21 cellular contexts compared by ENCODE assay signal in the genomic region with DNA sequence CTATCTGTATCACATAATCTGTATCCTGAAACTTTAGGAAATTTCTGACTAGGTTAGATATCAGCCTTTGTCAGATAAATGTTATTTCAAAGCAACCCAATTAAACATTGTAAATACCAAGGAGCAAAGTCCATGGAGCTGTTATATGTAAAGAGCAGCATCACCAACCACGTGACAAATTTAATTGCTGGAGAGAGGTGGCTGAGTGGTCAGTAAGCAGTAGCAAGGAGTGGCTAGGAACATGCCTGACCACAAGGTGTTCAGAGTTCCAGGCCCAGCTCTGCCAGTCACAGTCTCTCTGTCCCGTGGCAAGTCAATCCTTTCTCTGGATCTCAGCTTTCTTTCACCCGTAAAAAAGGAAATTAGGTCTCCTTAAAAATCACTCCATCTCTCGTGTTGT.
"Had no signal": no experiment of that assay in that cellular context is flagged by ENCODE, and none has a peak within 500 bp of the region (broad histone marks: within the 10 kb centered on the region; RNA-seq: fewer than 3 reads in every experiment).

No MANE protein-coding gene starts in this region.

- H3K4me3 ChIP-seq: dorsolateral prefrontal cortex, tibial artery, vagina had no signal

- H3K27ac Mint-ChIP-seq: activated CD4-positive, alpha-beta T cell treated with anti-CD3 and anti-CD28 coated beads, Interleukin-2, amount 10 ng/mL, durations not matched to agents 24 days and 14 days; endodermal cell; immature natural killer cell; natural killer cell; stimulated activated naive B cell treated with anti-CD40 and anti-IgM and Interleukin-4, amounts not matched to agents 10 μg/mL and 1 μg/mL and 100 μg/mL, for 72 hours had no signal

- H3K9me3 Mint-ChIP-seq: immature natural killer cell, natural killer cell had no signal

- H3K9me3 ChIP-seq: tibial artery, vagina had no signal

- H3K27me3 Mint-ChIP-seq: activated CD4-positive, alpha-beta T cell treated with anti-CD3 and anti-CD28 coated beads, Interleukin-2, amount 10 ng/mL, durations not matched to agents 24 days and 14 days; stimulated activated naive B cell treated with anti-CD40 and anti-IgM and Interleukin-4, amounts not matched to agents 10 μg/mL and 1 μg/mL and 100 μg/mL, for 72 hours had no signal

- H3K4me3 Mint-ChIP-seq: activated CD4-positive, alpha-beta T cell treated with anti-CD3 and anti-CD28 coated beads, Interleukin-2, amount 10 ng/mL, durations not matched to agents 24 days and 14 days; activated T-helper 1 cell treated with anti-CD3 and anti-CD28 coated beads, Interleukin-12 subunit alpha, Interleukin-12 subunit beta, Interleukin-2, Interleukin-4 antibody, amounts not matched to agents 30 ng/mL and 10 ng/mL and 1 ng/mL, durations not matched to agents 14 hours and 24 hours and 36 hours; endodermal cell; immature natural killer cell; natural killer cell; stimulated activated naive B cell treated with anti-CD40 and anti-IgM and Interleukin-4, amounts not matched to agents 10 μg/mL and 1 μg/mL and 100 μg/mL, for 72 hours; T-helper 2 cell treated with Interferon-gamma antibody and Interleukin-4, amounts not matched to agents 5 μg/mL and 100 μg/mL, for 36 hours had no signal

- H3K36me3 Mint-ChIP-seq: natural killer cell had no signal

- H3K36me3 ChIP-seq: tibial artery, vagina had no signal

- DNase-seq: activated CD4-positive, alpha-beta T cell treated with anti-CD3 and anti-CD28 coated beads, Interleukin-2, amount 10 ng/mL, durations not matched to agents 24 days and 14 days; activated CD4-positive, CD25-positive, alpha-beta regulatory T cell; activated CD8-positive, alpha-beta memory T cell treated with anti-CD3 and anti-CD28 coated beads, Interleukin-2, amount 50 U/mL, for 48 hours; anterior cingulate cortex; dorsolateral prefrontal cortex; endodermal cell; head of caudate nucleus; immature natural killer cell; left cardiac atrium; mammary epithelial cell; natural killer cell; nucleus accumbens; posterior cingulate gyrus; stimulated activated CD4-positive, alpha-beta T cell treated with anti-CD3 and anti-CD28 coated beads, Interleukin-15, amount 100 ng/mL, for 24 hours; stimulated activated CD4-positive, alpha-beta T cell treated with anti-CD3 and anti-CD28 coated beads, Interleukin-4, amount 100 ng/mL, for 1 hour; stimulated activated naive B cell treated with anti-CD40 and anti-IgM and Interleukin-4, amounts not matched to agents 10 μg/mL and 1 μg/mL and 100 μg/mL, for 72 hours; tibial artery had no signal

- H3K4me1 ChIP-seq: vagina had no signal

- H3K27me3 ChIP-seq: dorsolateral prefrontal cortex, tibial artery, vagina had no signal

- H3K27ac ChIP-seq: dorsolateral prefrontal cortex, tibial artery, vagina had no signal

- ATAC-seq: stimulated activated naive B cell treated with anti-CD40 and anti-IgM and Interleukin-4, amounts not matched to agents 10 μg/mL and 1 μg/mL and 100 μg/mL, for 72 hours had no signal

- FAIRE-seq: frontal cortex had no signal

- H3K4me1 Mint-ChIP-seq: endodermal cell; stimulated activated naive B cell treated with anti-CD40 and anti-IgM and Interleukin-4, amounts not matched to agents 10 μg/mL and 1 μg/mL and 100 μg/mL, for 72 hours had no signal
